16 cellular contexts compared by ENCODE assay signal in genomic region chr2:212416126-212416525, GRCh38.
"Had no signal": no experiment of that assay in that cellular context is flagged by ENCODE, and none has a peak within 500 bp of the region (broad histone marks: within the 10 kb centered on the region; RNA-seq: fewer than 3 reads in every experiment).

No MANE protein-coding gene starts in this region.

- DNase-seq: activated CD4-positive, alpha-beta T cell treated with anti-CD3 and anti-CD28 coated beads, Interleukin-2, amount 10 ng/mL, durations not matched to agents 24 days and 14 days; activated CD8-positive, alpha-beta T cell treated with anti-CD3 and anti-CD28 coated beads for 36 hours; activated naive CD4-positive, alpha-beta T cell treated with Interleukin-2 at 50 U/mL for 16 hours; activated naive CD8-positive, alpha-beta T cell treated with anti-CD3 and anti-CD28 coated beads, Interleukin-2, amount 10 ng/mL, durations not matched to agents 7 days and 5 days; activated T-cell treated with anti-CD3 and anti-CD28 coated beads, Interleukin-2, amount 50 U/mL, for 1 hour; central memory CD4-positive, alpha-beta T cell; colonic mucosa; foreskin keratinocyte; heart right ventricle; occipital lobe; stimulated activated naive CD8-positive, alpha-beta T cell treated with anti-CD3 and anti-CD28 coated beads, Interleukin-15, amount 100 ng/mL, for 72 hours; T1000 had no signal

- H3K27ac Mint-ChIP-seq: activated CD4-positive, alpha-beta T cell treated with anti-CD3 and anti-CD28 coated beads, Interleukin-2, amount 10 ng/mL, durations not matched to agents 24 days and 14 days; activated CD8-positive, alpha-beta T cell treated with anti-CD3 and anti-CD28 coated beads for 36 hours; activated naive CD8-positive, alpha-beta T cell treated with anti-CD3 and anti-CD28 coated beads, Interleukin-2, amount 10 ng/mL, durations not matched to agents 7 days and 5 days; activated T-helper 17 cell treated with anti-CD3 and anti-CD28 coated beads, Interleukin-2, amount 50 U/mL, for 72 hours; brain; natural killer cell treated with Interleukin-12 subunit alpha and Interleukin-12 subunit beta and Interleukin-15 and Interleukin-18, amount 100 ng/mL, for 72 hours; stimulated activated naive CD8-positive, alpha-beta T cell treated with anti-CD3 and anti-CD28 coated beads, Interleukin-15, amount 100 ng/mL, for 72 hours had no signal

- H3K9me3 ChIP-seq: colonic mucosa, heart right ventricle, thoracic aorta had no signal

- H3K4me3 Mint-ChIP-seq: activated CD4-positive, alpha-beta T cell treated with anti-CD3 and anti-CD28 coated beads, Interleukin-2, amount 10 ng/mL, durations not matched to agents 24 days and 14 days; activated CD8-positive, alpha-beta T cell treated with anti-CD3 and anti-CD28 coated beads for 36 hours; activated naive CD8-positive, alpha-beta T cell treated with anti-CD3 and anti-CD28 coated beads, Interleukin-2, amount 10 ng/mL, durations not matched to agents 7 days and 5 days; activated T-helper 17 cell treated with anti-CD3 and anti-CD28 coated beads, Interleukin-2, amount 50 U/mL, for 72 hours; brain; natural killer cell treated with Interleukin-12 subunit alpha and Interleukin-12 subunit beta and Interleukin-15 and Interleukin-18, amount 100 ng/mL, for 72 hours; stimulated activated naive CD8-positive, alpha-beta T cell treated with anti-CD3 and anti-CD28 coated beads, Interleukin-15, amount 100 ng/mL, for 72 hours had no signal

- H3K36me3 ChIP-seq: colonic mucosa, heart right ventricle, thoracic aorta had no signal

- H3K36me3 Mint-ChIP-seq: activated naive CD8-positive, alpha-beta T cell treated with anti-CD3 and anti-CD28 coated beads, Interleukin-2, amount 10 ng/mL, durations not matched to agents 7 days and 5 days; brain; natural killer cell treated with Interleukin-12 subunit alpha and Interleukin-12 subunit beta and Interleukin-15 and Interleukin-18, amount 100 ng/mL, for 72 hours had no signal

- H3K27me3 ChIP-seq: colonic mucosa, foreskin keratinocyte, heart right ventricle had no signal

- ATAC-seq: activated CD8-positive, alpha-beta T cell treated with anti-CD3 and anti-CD28 coated beads for 36 hours; activated T-helper 17 cell treated with anti-CD3 and anti-CD28 coated beads, Interleukin-2, amount 50 U/mL, for 72 hours; foreskin keratinocyte; heart right ventricle; natural killer cell treated with Interleukin-12 subunit alpha and Interleukin-12 subunit beta and Interleukin-15 and Interleukin-18, amount 100 ng/mL, for 72 hours; stimulated activated naive CD8-positive, alpha-beta T cell treated with anti-CD3 and anti-CD28 coated beads, Interleukin-15, amount 100 ng/mL, for 72 hours had no signal

- H3K4me3 ChIP-seq: colonic mucosa, heart right ventricle, thoracic aorta had no signal

- H3K27ac ChIP-seq: colonic mucosa, foreskin keratinocyte, heart right ventricle, thoracic aorta had no signal

- H3K9me3 Mint-ChIP-seq: activated CD4-positive, alpha-beta T cell treated with anti-CD3 and anti-CD28 coated beads, Interleukin-2, amount 10 ng/mL, durations not matched to agents 24 days and 14 days; activated CD8-positive, alpha-beta T cell treated with anti-CD3 and anti-CD28 coated beads for 36 hours; activated naive CD8-positive, alpha-beta T cell treated with anti-CD3 and anti-CD28 coated beads, Interleukin-2, amount 10 ng/mL, durations not matched to agents 7 days and 5 days; activated T-helper 17 cell treated with anti-CD3 and anti-CD28 coated beads, Interleukin-2, amount 50 U/mL, for 72 hours; natural killer cell treated with Interleukin-12 subunit alpha and Interleukin-12 subunit beta and Interleukin-15 and Interleukin-18, amount 100 ng/mL, for 72 hours had no signal

- H3K4me1 ChIP-seq: colonic mucosa, foreskin keratinocyte, heart right ventricle had no signal

- H3K4me1 Mint-ChIP-seq: activated CD4-positive, alpha-beta T cell treated with anti-CD3 and anti-CD28 coated beads, Interleukin-2, amount 10 ng/mL, durations not matched to agents 24 days and 14 days; activated naive CD8-positive, alpha-beta T cell treated with anti-CD3 and anti-CD28 coated beads, Interleukin-2, amount 10 ng/mL, durations not matched to agents 7 days and 5 days; activated T-helper 17 cell treated with anti-CD3 and anti-CD28 coated beads, Interleukin-2, amount 50 U/mL, for 72 hours; stimulated activated naive CD8-positive, alpha-beta T cell treated with anti-CD3 and anti-CD28 coated beads, Interleukin-15, amount 100 ng/mL, for 72 hours had no signal
